In the genomic region with DNA sequence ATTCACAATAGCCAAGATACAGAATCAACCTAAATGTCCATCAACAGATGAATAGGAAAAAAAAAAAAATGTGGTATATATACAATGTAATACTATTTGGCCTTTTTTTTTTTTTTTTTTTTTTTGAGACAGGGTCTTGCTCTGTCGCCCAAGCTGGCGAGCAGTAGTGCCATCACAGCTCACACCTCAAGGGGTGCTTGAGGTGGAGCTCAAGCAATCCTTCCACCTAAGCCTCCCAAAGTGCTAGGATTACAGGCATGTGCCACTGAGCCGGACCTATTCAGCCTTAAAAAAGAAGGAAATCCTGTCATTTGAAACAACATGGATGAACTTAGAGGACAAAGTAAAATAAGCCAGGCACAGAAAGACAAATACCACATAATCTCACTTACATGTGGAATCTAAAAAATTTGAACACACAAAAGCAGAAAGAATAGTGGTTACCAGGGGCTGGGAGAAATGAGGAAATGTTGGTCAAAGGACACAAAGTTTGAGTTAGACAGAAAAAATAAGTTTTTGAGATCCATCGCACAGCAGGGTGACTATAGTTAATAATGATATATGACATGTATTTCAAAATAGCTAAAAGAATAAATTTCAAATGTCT, we compare ENCODE assay signal across 34 cellular contexts. TPM values are rescaled to one million over a fixed set of nuclear protein-coding genes. Genes with fewer than 3 reads are reported as not detected.
A peak's percentile ranks its signal among the peaks of the same experiment; 100 is the strongest.
DNase-seq lines count a peak whose midpoint lies in the region; ATAC-seq and TF ChIP-seq lines count a peak whose summit lies in the region.
"Had no signal": no experiment of that assay in that cellular context is flagged by ENCODE, and none has a peak within 500 bp of the region (broad histone marks: within the 10 kb centered on the region; RNA-seq: fewer than 3 reads in every experiment).

No MANE protein-coding gene starts in this region.

- no peaks in the 10 kb centered on the region for H3K36me3 ChIP-seq in thyroid gland
- no peaks in the 10 kb centered on the region for H3K36me3 ChIP-seq in Karpas-422 (ENCODE audit: insufficient read depth, low read length)
- H3K36me3 ChIP-seq: ascending aorta, upper lobe of right lung had no signal

- TF ChIP-seq POLR2A in thyroid gland (IDR thresholded peaks at IDR 0.05): no peak

- H3K4me1 Mint-ChIP-seq in activated T-helper 17 cell treated with anti-CD3 and anti-CD28 coated beads, Interleukin-2, amount 50 U/mL, for 72 hours: peaks cover 33% of the 10 kb centered on the region

- H3K9ac ChIP-seq in Karpas-422 (ENCODE audit: low read length): no peak overlapping the region

- no peak overlapping the region for H3K4me3 Mint-ChIP-seq in activated T-helper 17 cell treated with anti-CD3 and anti-CD28 coated beads, Interleukin-2, amount 50 U/mL, for 72 hours
- H3K4me3 Mint-ChIP-seq: activated CD4-positive, alpha-beta memory T cell treated with anti-CD3 and anti-CD28 coated beads for 36 hours; effector memory CD8-positive, alpha-beta T cell; T-helper 17 cell had no signal

- H3K4me1 ChIP-seq in thyroid gland (peaks cover 4 to 7% of the 10 kb centered on the region in 2 donors), Karpas-422 (ENCODE audit: low read length) (peaks cover 32% of the 10 kb centered on the region)
- H3K4me1 ChIP-seq: upper lobe of right lung had no signal

- peaks cover 97% of the 10 kb centered on the region for H3K79me2 ChIP-seq in Karpas-422 (ENCODE audit: low read length)

- TF ChIP-seq CTCF in thyroid gland (IDR thresholded peaks at IDR 0.05): no peak
- TF ChIP-seq CTCF in coronary artery (IDR thresholded peaks at IDR 0.05): no peak

- peak overlapping the region; percentile 73 for H3K27ac Mint-ChIP-seq in activated T-helper 17 cell treated with anti-CD3 and anti-CD28 coated beads, Interleukin-2, amount 50 U/mL, for 72 hours
- H3K27ac Mint-ChIP-seq: activated CD4-positive, alpha-beta memory T cell treated with anti-CD3 and anti-CD28 coated beads for 36 hours had no signal

- H3K27ac ChIP-seq in thyroid gland (no peak overlapping the region), Karpas-422 (ENCODE audit: low read length) (no peak overlapping the region), coronary artery (no peak overlapping the region)
- H3K27ac ChIP-seq: ascending aorta, PC-9, psoas muscle, upper lobe of right lung had no signal

- H3K4me2 ChIP-seq in Karpas-422 (ENCODE audit: low read depth, low read length, poor library complexity, severe bottlenecking): no peak overlapping the region
- H3K4me2 ChIP-seq: PC-9 had no signal

- H3K4me3 ChIP-seq in thyroid gland (replicated peaks in 1 of 3): no peak overlapping the region
- H3K4me3 ChIP-seq in Karpas-422 (ENCODE audit: low read length): no peak overlapping the region
- H3K4me3 ChIP-seq in coronary artery: no peak overlapping the region
- H3K4me3 ChIP-seq: ascending aorta, GM12878, PC-9, psoas muscle, upper lobe of right lung had no signal

- H2AFZ ChIP-seq in Karpas-422 (ENCODE audit: low read length): no peak overlapping the region
- H2AFZ ChIP-seq: PC-9 had no signal

- no peaks in the 10 kb centered on the region for H3K9me2 ChIP-seq in Karpas-422 (replicated peaks; ENCODE audit: insufficient read depth, low read length)

- intact Hi-C loops in thyroid gland (cut with DNase I): no loop called here

- no peak for ATAC-seq in activated T-helper 17 cell treated with anti-CD3 and anti-CD28 coated beads, Interleukin-2, amount 50 U/mL, for 72 hours (replicated peaks)
- ATAC-seq: effector memory CD8-positive, alpha-beta T cell; esophagus mucosa; GM12878; left ventricle myocardium superior; naive thymus-derived CD4-positive, alpha-beta T cell; psoas muscle; SK-N-SH treated with all-trans-retinoic acid at 6 μM for 48 hours; T-helper 17 cell; upper lobe of right lung had no signal

- H3K9me3 Mint-ChIP-seq in activated T-helper 17 cell treated with anti-CD3 and anti-CD28 coated beads, Interleukin-2, amount 50 U/mL, for 72 hours: no peaks in the 10 kb centered on the region
- H3K9me3 Mint-ChIP-seq: CD4-positive, alpha-beta memory T cell; effector memory CD8-positive, alpha-beta T cell had no signal

- peaks cover 59% of the 10 kb centered on the region for H4K20me1 ChIP-seq in Karpas-422 (ENCODE audit: insufficient read depth, low read depth, low read length)

- DNase-seq in NCI-H82 (lab: John Stamatoyannopoulos, UW) (peak; percentile 41), NCI-H82 treated with DMSO at 0.1 percent for 48 hours (lab: John Stamatoyannopoulos, UW; ENCODE audit: unreplicated experiment) (no peak), left kidney (ENCODE audit: low read depth, low spot score) (peak; percentile 30), thyroid gland (peak; percentile 41 to 46), Karpas-422 (no peak), NCI-H446 (lab: John Stamatoyannopoulos, UW) (no peak), coronary artery (ENCODE audit: low spot score) (no peak)
- DNase-seq: 8988T; activated CD4-positive, alpha-beta memory T cell treated with anti-CD3 and anti-CD28 coated beads for 36 hours; activated CD4-positive, alpha-beta T cell treated with anti-CD3 and anti-CD28 coated beads for 1 hour; activated CD8-positive, alpha-beta memory T cell treated with anti-CD3 and anti-CD28 coated beads, Interleukin-2, amount 50 U/mL, for 4 hours; activated naive CD4-positive, alpha-beta T cell treated with anti-CD3 and anti-CD28 coated beads, Interleukin-2, amount 50 U/mL, for 16 hours; CD4-positive, alpha-beta memory T cell; effector memory CD8-positive, alpha-beta T cell; foreskin fibroblast; islet precursor cell; left ventricle myocardium superior; naive thymus-derived CD4-positive, alpha-beta T cell; NCI-H1105; NCI-H1930; NCI-H2171 treated with DMSO at 0.1 percent for 48 hours; NCI-H526; nucleus accumbens; PC-9; psoas muscle; stimulated activated CD4-positive, alpha-beta T cell treated with anti-CD3 and anti-CD28 coated beads, Interleukin-15, amount 100 ng/mL, for 24 hours; stimulated activated CD4-positive, alpha-beta T cell treated with anti-CD3 and anti-CD28 coated beads, Interleukin-4, amount 100 ng/mL, for 4 hours; T-helper 17 cell; upper lobe of right lung had no signal

- H3K27me3 ChIP-seq in thyroid gland (no peaks in the 10 kb centered on the region), Karpas-422 (ENCODE audit: low read length) (no peaks in the 10 kb centered on the region)
- H3K27me3 ChIP-seq: ascending aorta, upper lobe of right lung had no signal

- H3K27me3 Mint-ChIP-seq in activated T-helper 17 cell treated with anti-CD3 and anti-CD28 coated beads, Interleukin-2, amount 50 U/mL, for 72 hours: no peaks in the 10 kb centered on the region
- H3K27me3 Mint-ChIP-seq: activated CD4-positive, alpha-beta memory T cell treated with anti-CD3 and anti-CD28 coated beads for 36 hours; CD4-positive, alpha-beta memory T cell; effector memory CD8-positive, alpha-beta T cell; naive thymus-derived CD4-positive, alpha-beta T cell; T-helper 17 cell had no signal

- peaks cover 12% of the 10 kb centered on the region for H3K36me3 Mint-ChIP-seq in activated T-helper 17 cell treated with anti-CD3 and anti-CD28 coated beads, Interleukin-2, amount 50 U/mL, for 72 hours (ENCODE audit: low read depth)

- WGBS in thyroid gland, 2 donors: 57 to 65% methylated on average over 4 of the region's 4 CpGs

- H3K9me3 ChIP-seq in thyroid gland: no peaks in the 10 kb centered on the region
- H3K9me3 ChIP-seq in Karpas-422 (ENCODE audit: low read length): no peaks in the 10 kb centered on the region
- H3K9me3 ChIP-seq: ascending aorta, psoas muscle, upper lobe of right lung had no signal

RNA-seq across cellular contexts. Expression of a gene that starts 26.0 kb away (rescaled TPM):
- 10 to 100 TPM; 54.5 to 64.0 TPM for total RNA-seq in activated T-helper 17 cell treated with anti-CD3 and anti-CD28 coated beads, Interleukin-2, amount 50 U/mL, for 72 hours
- total RNA-seq in thyroid gland: 10 to 100 TPM; 41.0 to 57.6 (median 51.6) TPM
- 9.0 and 22.8 TPM in 2 replicates for total RNA-seq in Karpas-422 (2014; rRNA removed; shearing (Covaris generic); ENCODE audit: low replicate concordance)

Comparison
In these comparisons a context has a peak if more than half of its experiments do, and no peak if none do; other contexts are left out.
1. DNase-seq: peak in NCI-H82 (single experiment), left kidney (single experiment) and thyroid gland (2 of 2); none in NCI-H82 treated with DMSO at 0.1 percent for 48 hours (single experiment), Karpas-422 (single experiment), NCI-H446 (0 of 2) and coronary artery (single experiment).